Comparison of ENCODE assay signal across 9 cellular contexts in genomic region chr12:108495054-108495453, GRCh38. TPM values are rescaled to one million over a fixed set of nuclear protein-coding genes. Genes with fewer than 3 reads are reported as not detected.
DNase-seq lines count a peak whose midpoint lies in the region; ATAC-seq and TF ChIP-seq lines count a peak whose summit lies in the region.
"Had no signal": no experiment of that assay in that cellular context is flagged by ENCODE, and none has a peak within 500 bp of the region (broad histone marks: within the 10 kb centered on the region; RNA-seq: fewer than 3 reads in every experiment).

No MANE protein-coding gene starts in this region.

- H3K4me1 Mint-ChIP-seq in activated T-cell treated with anti-CD3 and anti-CD28 coated beads, Interleukin-2, amount 50 U/mL, for 24 hours (ENCODE audit: low read depth): no peaks in the 10 kb centered on the region
- H3K4me1 Mint-ChIP-seq: activated naive CD8-positive, alpha-beta T cell treated with anti-CD3 and anti-CD28 coated beads, Interleukin-2, amount 10 ng/mL, durations not matched to agents 7 days and 5 days had no signal

- H3K9me2 ChIP-seq in MM.1S (replicated peaks; ENCODE audit: insufficient read depth, low read length): no peaks in the 10 kb centered on the region

- no peaks in the 10 kb centered on the region for H3K36me3 Mint-ChIP-seq in activated T-cell treated with anti-CD3 and anti-CD28 coated beads, Interleukin-2, amount 50 U/mL, for 24 hours (ENCODE audit: low read depth)
- H3K36me3 Mint-ChIP-seq: activated naive CD8-positive, alpha-beta T cell treated with anti-CD3 and anti-CD28 coated beads, Interleukin-2, amount 10 ng/mL, durations not matched to agents 7 days and 5 days had no signal

- H3K27ac ChIP-seq in MM.1S (ENCODE audit: low read length): no peak overlapping the region
- no peak overlapping the region for H3K27ac ChIP-seq in parathyroid adenoma

- no peaks in the 10 kb centered on the region for H3F3A ChIP-seq in MM.1S (ENCODE audit: insufficient read depth, low read length)

- H3K27me3 Mint-ChIP-seq in activated T-cell treated with anti-CD3 and anti-CD28 coated beads, Interleukin-2, amount 50 U/mL, for 24 hours: peaks cover 69% of the 10 kb centered on the region

- H3K4me2 ChIP-seq in MM.1S (ENCODE audit: low read depth, low read length) (no peak overlapping the region), parathyroid adenoma (ENCODE audit: low read length) (no peak overlapping the region)

- H3K9me3 ChIP-seq in MM.1S (replicated peaks; ENCODE audit: insufficient read depth, low read length) (no peaks in the 10 kb centered on the region), parathyroid adenoma (ENCODE audit: control insufficient read depth, low read length) (no peaks in the 10 kb centered on the region)

- no peaks in the 10 kb centered on the region for H3K79me2 ChIP-seq in MM.1S (ENCODE audit: low read length)
- no peaks in the 10 kb centered on the region for H3K79me2 ChIP-seq in parathyroid adenoma

- H3K4me3 ChIP-seq in MM.1S (ENCODE audit: low read length): no peak overlapping the region
- no peak overlapping the region for H3K4me3 ChIP-seq in parathyroid adenoma (ENCODE audit: low read depth, low read length)

- H3K36me3 ChIP-seq in MM.1S (replicated peaks; ENCODE audit: insufficient read depth, low read length) (no peaks in the 10 kb centered on the region), parathyroid adenoma (ENCODE audit: control insufficient read depth, insufficient read depth, low read length) (no peaks in the 10 kb centered on the region)

- no peak overlapping the region for H2AFZ ChIP-seq in MM.1S (ENCODE audit: low read length)
- H2AFZ ChIP-seq in parathyroid adenoma: no peak overlapping the region

- H3K4me3 Mint-ChIP-seq in activated T-cell treated with anti-CD3 and anti-CD28 coated beads, Interleukin-2, amount 50 U/mL, for 24 hours: no peak overlapping the region
- H3K4me3 Mint-ChIP-seq: activated naive CD8-positive, alpha-beta T cell treated with anti-CD3 and anti-CD28 coated beads, Interleukin-2, amount 10 ng/mL, durations not matched to agents 7 days and 5 days had no signal

- no peak overlapping the region for H3K27ac Mint-ChIP-seq in activated T-cell treated with anti-CD3 and anti-CD28 coated beads, Interleukin-2, amount 50 U/mL, for 24 hours
- H3K27ac Mint-ChIP-seq: activated naive CD8-positive, alpha-beta T cell treated with anti-CD3 and anti-CD28 coated beads, Interleukin-2, amount 10 ng/mL, durations not matched to agents 7 days and 5 days had no signal

- H3K9ac ChIP-seq in MM.1S (ENCODE audit: low read length) (no peak overlapping the region), parathyroid adenoma (no peak overlapping the region)

- H3K4me1 ChIP-seq in MM.1S (ENCODE audit: low read length) (no peaks in the 10 kb centered on the region), parathyroid adenoma (no peaks in the 10 kb centered on the region)

- TF ChIP-seq CTCF in MM.1S (IDR thresholded peaks at IDR 0.05; ENCODE audit: low read length) (peak; percentile 63), parathyroid adenoma (IDR thresholded peaks at IDR 0.05) (peak; percentile 42)

- H4K20me1 ChIP-seq in MM.1S (ENCODE audit: insufficient read depth, low read length): no peaks in the 10 kb centered on the region

- H3K9me3 Mint-ChIP-seq in activated T-cell treated with anti-CD3 and anti-CD28 coated beads, Interleukin-2, amount 50 U/mL, for 24 hours: no peaks in the 10 kb centered on the region
- H3K9me3 Mint-ChIP-seq: activated naive CD8-positive, alpha-beta T cell treated with anti-CD3 and anti-CD28 coated beads, Interleukin-2, amount 10 ng/mL, durations not matched to agents 7 days and 5 days had no signal

- DNase-seq in activated T-cell treated with anti-CD3 and anti-CD28 coated beads, Interleukin-2, amount 50 U/mL, for 48 hours: peak; percentile 38 to 46
- DNase-seq in activated T-cell treated with anti-CD3 and anti-CD28 coated beads, Interleukin-2, amount 50 U/mL, for 24 hours: no peak
- peak; percentile 18 for DNase-seq in MM.1S
- DNase-seq in dermis microvascular lymphatic vessel endothelial cell (ENCODE audit: low read depth in 2 of 2): peak; percentile 7 to 59
- no peak for DNase-seq in activated gamma-delta T cell treated with Interleukin-2 at 50 U/mL for 16 hours
- no peak for DNase-seq in activated T-cell treated with anti-CD3 and anti-CD28 coated beads for 4 hours
- DNase-seq: activated naive CD8-positive, alpha-beta T cell treated with anti-CD3 and anti-CD28 coated beads, Interleukin-2, amount 10 ng/mL, durations not matched to agents 7 days and 5 days had no signal

- ATAC-seq in HG02763 (IDR thresholded peaks at IDR 0.05; ENCODE audit: unreplicated experiment): no peak

- H3K27me3 ChIP-seq in MM.1S (replicated peaks; ENCODE audit: insufficient read depth, low read length): no peaks in the 10 kb centered on the region; the same call in 1 of the 2 replicates
- no peaks in the 10 kb centered on the region for H3K27me3 ChIP-seq in parathyroid adenoma (ENCODE audit: control insufficient read depth, insufficient read depth, low read length)

RNA-seq across cellular contexts. Expression of gene FICD, which starts 20.0 kb away (rescaled TPM):
- 4.5 and 7.0 TPM in 2 replicates for total RNA-seq in dermis microvascular lymphatic vessel endothelial cell

Comparison
In these comparisons a context has a peak if more than half of its experiments do, and no peak if none do; other contexts are left out.
1. DNase-seq: peak in activated T-cell treated with anti-CD3 and anti-CD28 coated beads, Interleukin-2, amount 50 U/mL, for 48 hours (2 of 2), MM.1S (single experiment) and dermis microvascular lymphatic vessel endothelial cell (2 of 2); none in activated T-cell treated with anti-CD3 and anti-CD28 coated beads, Interleukin-2, amount 50 U/mL, for 24 hours (single experiment), activated gamma-delta T cell treated with Interleukin-2 at 50 U/mL for 16 hours (single experiment) and activated T-cell treated with anti-CD3 and anti-CD28 coated beads for 4 hours (single experiment).